In the genomic region with DNA sequence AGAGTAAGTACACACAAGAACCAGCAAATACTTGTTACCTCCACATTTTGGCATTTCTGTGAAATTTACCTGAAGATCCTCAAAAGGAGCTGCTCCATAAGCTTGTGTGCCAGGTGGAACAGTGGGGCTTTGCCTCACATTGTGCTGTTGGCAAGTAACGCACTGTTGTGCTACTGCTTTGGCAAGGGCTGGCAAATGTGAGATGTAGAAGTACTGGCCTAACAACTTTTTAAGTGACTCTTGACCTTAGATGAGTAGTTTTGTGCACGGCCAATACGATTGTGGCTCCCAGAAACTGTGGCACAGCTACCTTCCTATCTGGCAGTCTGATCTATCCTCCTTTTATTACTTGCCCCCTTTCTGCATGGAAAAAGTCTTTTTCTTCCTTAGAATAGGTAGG, we compare ENCODE assay signal across 25 cellular contexts.
DNase-seq lines count a peak whose midpoint lies in the region; ATAC-seq, FAIRE-seq and TF ChIP-seq lines count a peak whose summit lies in the region.
"Had no signal": no experiment of that assay in that cellular context is flagged by ENCODE, and none has a peak within 500 bp of the region (broad histone marks: within the 10 kb centered on the region; RNA-seq: fewer than 3 reads in every experiment).

No MANE protein-coding gene starts in this region.

- DNase-seq in DMS79 treated with DMSO at 0.1 percent for 48 hours (lab: John Stamatoyannopoulos, UW) (peak; percentile 58), LNCaP clone FGC (ENCODE audit: low read depth) (peak; percentile 48), bronchial epithelial cell (ENCODE audit: low read depth) (peak; percentile 3), neural progenitor cell (ENCODE audit: low spot score) (no peak), NCI-H524 (lab: John Stamatoyannopoulos, UW) (no peak), hepatic stellate cell (ENCODE audit: low spot score) (no peak)
- DNase-seq: CD8-positive, alpha-beta T cell; DMS 273 treated with DMSO at 0.1 percent for 48 hours; HFFc6; NCI-H1048; NCI-H1417; NCI-H1694; NCI-H2081 treated with DMSO at 0.1 percent for 48 hours; NCI-H446 treated with DMSO at 0.1 percent for 48 hours; SJCRH30; T-helper 2 cell had no signal

- H3K4me1 Mint-ChIP-seq in neural progenitor cell: peaks cover 12% of the 10 kb centered on the region

- FAIRE-seq in bronchial epithelial cell (lab: Jason Lieb, UNC): no peak

- TF ChIP-seq POLR2A in gastroesophageal sphincter (IDR thresholded peaks at IDR 0.05): no peak

- WGBS in gastroesophageal sphincter (ENCODE audit: low coverage in 1 of 2), 2 donors: 81 to 86% methylated on average over 2 to 3 of the region's 3 CpGs

- H3K4me3 Mint-ChIP-seq in neural progenitor cell: no peak overlapping the region
- H3K4me3 Mint-ChIP-seq: CD8-positive, alpha-beta T cell; GM23338; HFFc6; IgD-negative memory B cell had no signal

- H4K20me1 ChIP-seq in neural progenitor cell (ENCODE audit: low read depth): no peaks in the 10 kb centered on the region

- H3K4me1 ChIP-seq in neural progenitor cell (peaks cover 7% of the 10 kb centered on the region), gastroesophageal sphincter (no peaks in the 10 kb centered on the region)
- H3K4me1 ChIP-seq: HAP-1, SJCRH30 had no signal

- H3K36me3 Mint-ChIP-seq in neural progenitor cell: peaks cover 8% of the 10 kb centered on the region
- H3K36me3 Mint-ChIP-seq: CD8-positive, alpha-beta T cell had no signal

- H3K27ac ChIP-seq in neural progenitor cell (no peak overlapping the region), gastroesophageal sphincter (no peak overlapping the region)
- H3K27ac ChIP-seq: C4-2B, KMS-11, PC-9, SJCRH30 had no signal

- H3K27me3 ChIP-seq in bronchial epithelial cell (ENCODE audit: control insufficient read depth, insufficient read depth, low read length) (no peaks in the 10 kb centered on the region), neural progenitor cell (no peaks in the 10 kb centered on the region), gastroesophageal sphincter (no peaks in the 10 kb centered on the region)
- H3K27me3 ChIP-seq: SJCRH30 had no signal

- H3F3A ChIP-seq in neural progenitor cell (ENCODE audit: low read depth): no peaks in the 10 kb centered on the region

- peaks cover 23% of the 10 kb centered on the region for H3K9me3 Mint-ChIP-seq in neural progenitor cell
- H3K9me3 Mint-ChIP-seq: CD8-positive, alpha-beta T cell; GM23338; IgD-negative memory B cell had no signal

- no peak for TF ChIP-seq EP300 in gastroesophageal sphincter (IDR thresholded peaks at IDR 0.05)

- H3K9me3 ChIP-seq in neural progenitor cell (ENCODE audit: low read depth) (peaks cover 4% of the 10 kb centered on the region), gastroesophageal sphincter (no peaks in the 10 kb centered on the region)
- H3K9me3 ChIP-seq: HAP-1, SJCRH30 had no signal

- TF ChIP-seq CTCF in LNCaP clone FGC (IDR thresholded peaks at IDR 0.05; ENCODE audit: control insufficient read depth, extremely low read depth, insufficient read depth): no peak
- TF ChIP-seq CTCF in bronchial epithelial cell (IDR thresholded peaks at IDR 0.05; ENCODE audit: insufficient read depth, low read length, severe bottlenecking): no peak
- TF ChIP-seq CTCF in neural progenitor cell (IDR thresholded peaks at IDR 0.05): no peak
- no peak for TF ChIP-seq CTCF in gastroesophageal sphincter (IDR thresholded peaks at IDR 0.05)

- H3K27me3 Mint-ChIP-seq in neural progenitor cell (ENCODE audit: insufficient read depth, low read depth): peaks cover 2% of the 10 kb centered on the region
- H3K27me3 Mint-ChIP-seq: IgD-negative memory B cell had no signal

- H3K36me3 ChIP-seq in bronchial epithelial cell (ENCODE audit: control insufficient read depth, insufficient read depth, low read length) (no peaks in the 10 kb centered on the region), neural progenitor cell (no peaks in the 10 kb centered on the region), gastroesophageal sphincter (no peaks in the 10 kb centered on the region)
- H3K36me3 ChIP-seq: HAP-1, SJCRH30 had no signal

- no peak overlapping the region for H3K4me2 ChIP-seq in neural progenitor cell
- H3K4me2 ChIP-seq: GM23338, KMS-11, PC-9 had no signal

- H3K27ac Mint-ChIP-seq in neural progenitor cell: peak overlapping the region; percentile 68
- H3K27ac Mint-ChIP-seq: CD8-positive, alpha-beta T cell; GM23338; HFFc6 had no signal

- ATAC-seq in gastroesophageal sphincter: no peak
- ATAC-seq: CD8-positive, alpha-beta T cell; GM23338; Right ventricle myocardium inferior; SK-N-SH treated with all-trans-retinoic acid at 6 μM for 48 hours had no signal

- no peak overlapping the region for H2AFZ ChIP-seq in neural progenitor cell (replicated peaks)
- H2AFZ ChIP-seq: GM23338, PC-9 had no signal

- no peaks in the 10 kb centered on the region for H3K79me2 ChIP-seq in neural progenitor cell (ENCODE audit: low read depth)

- H3K4me3 ChIP-seq in LNCaP clone FGC (ENCODE audit: low read depth, low read length) (no peak overlapping the region), bronchial epithelial cell (ENCODE audit: low read depth, low read length) (no peak overlapping the region), neural progenitor cell (no peak overlapping the region), gastroesophageal sphincter (no peak overlapping the region)
- H3K4me3 ChIP-seq: GM23338, HAP-1, PC-9, SJCRH30 had no signal

- no peak overlapping the region for H3K9ac ChIP-seq in neural progenitor cell
- H3K9ac ChIP-seq: KMS-11 had no signal

Comparison
In these comparisons a context has a peak if more than half of its experiments do, and no peak if none do; other contexts are left out.
1. DNase-seq: peak in DMS79 treated with DMSO at 0.1 percent for 48 hours (single experiment), LNCaP clone FGC (single experiment) and bronchial epithelial cell (single experiment); none in neural progenitor cell (single experiment), NCI-H524 (0 of 2) and hepatic stellate cell (single experiment).